In genomic region chr7:105741993-105742392, GRCh38 we compare ENCODE assay signal across 9 cellular contexts.
"Had no signal": no experiment of that assay in that cellular context is flagged by ENCODE, and none has a peak within 500 bp of the region (broad histone marks: within the 10 kb centered on the region; RNA-seq: fewer than 3 reads in every experiment).

No MANE protein-coding gene starts in this region.

- H2AFZ ChIP-seq: GM23248 had no signal

- H3K27ac Mint-ChIP-seq: H9, IgD-negative memory B cell had no signal

- H3K9ac ChIP-seq: GM23248 had no signal

- ATAC-seq: HepG2, K562 had no signal

- FAIRE-seq: H54, HepG2, K562 had no signal

- DNase-seq: GM23248, GOT3, H9, HCEC 1CT had no signal

- H3K9me3 Mint-ChIP-seq: H9, IgD-negative memory B cell had no signal

- H3K4me3 Mint-ChIP-seq: H9 had no signal

- H3K27ac ChIP-seq: GM23248, HL-60 had no signal

- H3K4me3 ChIP-seq: GM23248, K562 had no signal
